2 cellular contexts compared by ENCODE assay signal in the genomic region with DNA sequence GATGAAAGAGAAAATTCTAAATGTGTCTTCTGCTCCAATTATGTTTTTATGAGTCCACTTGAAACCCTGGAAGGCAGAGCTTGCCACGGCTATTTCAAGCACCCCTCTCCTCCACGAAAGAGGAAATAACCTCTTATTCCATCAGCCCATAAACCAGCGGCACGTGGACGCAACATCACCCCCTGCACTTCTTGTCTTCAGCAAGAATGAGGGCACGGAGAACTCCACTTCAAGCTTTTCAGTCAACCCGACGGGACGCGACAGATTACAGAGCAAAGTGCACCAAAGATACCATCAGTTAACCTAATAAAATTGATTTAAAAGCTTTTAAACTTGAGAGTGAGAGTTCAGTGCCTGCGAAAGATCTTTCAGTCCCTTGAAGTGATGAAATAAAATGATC.
TF ChIP-seq lines count a peak whose summit lies in the region.

No MANE protein-coding gene starts in this region.

TF ChIP-seq in GM23338, 12 proteins besides CTCF, POLR2A, EP300 and RAD21 (continued from another document and continues in another):
- TF ChIP-seq, protein P1, sequence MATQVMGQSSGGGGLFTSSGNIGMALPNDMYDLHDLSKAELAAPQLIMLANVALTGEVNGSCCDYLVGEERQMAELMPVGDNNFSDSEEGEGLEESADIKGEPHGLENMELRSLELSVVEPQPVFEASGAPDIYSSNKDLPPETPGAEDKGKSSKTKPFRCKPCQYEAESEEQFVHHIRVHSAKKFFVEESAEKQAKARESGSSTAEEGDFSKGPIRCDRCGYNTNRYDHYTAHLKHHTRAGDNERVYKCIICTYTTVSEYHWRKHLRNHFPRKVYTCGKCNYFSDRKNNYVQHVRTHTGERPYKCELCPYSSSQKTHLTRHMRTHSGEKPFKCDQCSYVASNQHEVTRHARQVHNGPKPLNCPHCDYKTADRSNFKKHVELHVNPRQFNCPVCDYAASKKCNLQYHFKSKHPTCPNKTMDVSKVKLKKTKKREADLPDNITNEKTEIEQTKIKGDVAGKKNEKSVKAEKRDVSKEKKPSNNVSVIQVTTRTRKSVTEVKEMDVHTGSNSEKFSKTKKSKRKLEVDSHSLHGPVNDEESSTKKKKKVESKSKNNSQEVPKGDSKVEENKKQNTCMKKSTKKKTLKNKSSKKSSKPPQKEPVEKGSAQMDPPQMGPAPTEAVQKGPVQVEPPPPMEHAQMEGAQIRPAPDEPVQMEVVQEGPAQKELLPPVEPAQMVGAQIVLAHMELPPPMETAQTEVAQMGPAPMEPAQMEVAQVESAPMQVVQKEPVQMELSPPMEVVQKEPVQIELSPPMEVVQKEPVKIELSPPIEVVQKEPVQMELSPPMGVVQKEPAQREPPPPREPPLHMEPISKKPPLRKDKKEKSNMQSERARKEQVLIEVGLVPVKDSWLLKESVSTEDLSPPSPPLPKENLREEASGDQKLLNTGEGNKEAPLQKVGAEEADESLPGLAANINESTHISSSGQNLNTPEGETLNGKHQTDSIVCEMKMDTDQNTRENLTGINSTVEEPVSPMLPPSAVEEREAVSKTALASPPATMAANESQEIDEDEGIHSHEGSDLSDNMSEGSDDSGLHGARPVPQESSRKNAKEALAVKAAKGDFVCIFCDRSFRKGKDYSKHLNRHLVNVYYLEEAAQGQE (IDR thresholded peaks at IDR 0.05; ENCODE audit: unreplicated experiment), result no peak
- TF ChIP-seq, protein P2, sequence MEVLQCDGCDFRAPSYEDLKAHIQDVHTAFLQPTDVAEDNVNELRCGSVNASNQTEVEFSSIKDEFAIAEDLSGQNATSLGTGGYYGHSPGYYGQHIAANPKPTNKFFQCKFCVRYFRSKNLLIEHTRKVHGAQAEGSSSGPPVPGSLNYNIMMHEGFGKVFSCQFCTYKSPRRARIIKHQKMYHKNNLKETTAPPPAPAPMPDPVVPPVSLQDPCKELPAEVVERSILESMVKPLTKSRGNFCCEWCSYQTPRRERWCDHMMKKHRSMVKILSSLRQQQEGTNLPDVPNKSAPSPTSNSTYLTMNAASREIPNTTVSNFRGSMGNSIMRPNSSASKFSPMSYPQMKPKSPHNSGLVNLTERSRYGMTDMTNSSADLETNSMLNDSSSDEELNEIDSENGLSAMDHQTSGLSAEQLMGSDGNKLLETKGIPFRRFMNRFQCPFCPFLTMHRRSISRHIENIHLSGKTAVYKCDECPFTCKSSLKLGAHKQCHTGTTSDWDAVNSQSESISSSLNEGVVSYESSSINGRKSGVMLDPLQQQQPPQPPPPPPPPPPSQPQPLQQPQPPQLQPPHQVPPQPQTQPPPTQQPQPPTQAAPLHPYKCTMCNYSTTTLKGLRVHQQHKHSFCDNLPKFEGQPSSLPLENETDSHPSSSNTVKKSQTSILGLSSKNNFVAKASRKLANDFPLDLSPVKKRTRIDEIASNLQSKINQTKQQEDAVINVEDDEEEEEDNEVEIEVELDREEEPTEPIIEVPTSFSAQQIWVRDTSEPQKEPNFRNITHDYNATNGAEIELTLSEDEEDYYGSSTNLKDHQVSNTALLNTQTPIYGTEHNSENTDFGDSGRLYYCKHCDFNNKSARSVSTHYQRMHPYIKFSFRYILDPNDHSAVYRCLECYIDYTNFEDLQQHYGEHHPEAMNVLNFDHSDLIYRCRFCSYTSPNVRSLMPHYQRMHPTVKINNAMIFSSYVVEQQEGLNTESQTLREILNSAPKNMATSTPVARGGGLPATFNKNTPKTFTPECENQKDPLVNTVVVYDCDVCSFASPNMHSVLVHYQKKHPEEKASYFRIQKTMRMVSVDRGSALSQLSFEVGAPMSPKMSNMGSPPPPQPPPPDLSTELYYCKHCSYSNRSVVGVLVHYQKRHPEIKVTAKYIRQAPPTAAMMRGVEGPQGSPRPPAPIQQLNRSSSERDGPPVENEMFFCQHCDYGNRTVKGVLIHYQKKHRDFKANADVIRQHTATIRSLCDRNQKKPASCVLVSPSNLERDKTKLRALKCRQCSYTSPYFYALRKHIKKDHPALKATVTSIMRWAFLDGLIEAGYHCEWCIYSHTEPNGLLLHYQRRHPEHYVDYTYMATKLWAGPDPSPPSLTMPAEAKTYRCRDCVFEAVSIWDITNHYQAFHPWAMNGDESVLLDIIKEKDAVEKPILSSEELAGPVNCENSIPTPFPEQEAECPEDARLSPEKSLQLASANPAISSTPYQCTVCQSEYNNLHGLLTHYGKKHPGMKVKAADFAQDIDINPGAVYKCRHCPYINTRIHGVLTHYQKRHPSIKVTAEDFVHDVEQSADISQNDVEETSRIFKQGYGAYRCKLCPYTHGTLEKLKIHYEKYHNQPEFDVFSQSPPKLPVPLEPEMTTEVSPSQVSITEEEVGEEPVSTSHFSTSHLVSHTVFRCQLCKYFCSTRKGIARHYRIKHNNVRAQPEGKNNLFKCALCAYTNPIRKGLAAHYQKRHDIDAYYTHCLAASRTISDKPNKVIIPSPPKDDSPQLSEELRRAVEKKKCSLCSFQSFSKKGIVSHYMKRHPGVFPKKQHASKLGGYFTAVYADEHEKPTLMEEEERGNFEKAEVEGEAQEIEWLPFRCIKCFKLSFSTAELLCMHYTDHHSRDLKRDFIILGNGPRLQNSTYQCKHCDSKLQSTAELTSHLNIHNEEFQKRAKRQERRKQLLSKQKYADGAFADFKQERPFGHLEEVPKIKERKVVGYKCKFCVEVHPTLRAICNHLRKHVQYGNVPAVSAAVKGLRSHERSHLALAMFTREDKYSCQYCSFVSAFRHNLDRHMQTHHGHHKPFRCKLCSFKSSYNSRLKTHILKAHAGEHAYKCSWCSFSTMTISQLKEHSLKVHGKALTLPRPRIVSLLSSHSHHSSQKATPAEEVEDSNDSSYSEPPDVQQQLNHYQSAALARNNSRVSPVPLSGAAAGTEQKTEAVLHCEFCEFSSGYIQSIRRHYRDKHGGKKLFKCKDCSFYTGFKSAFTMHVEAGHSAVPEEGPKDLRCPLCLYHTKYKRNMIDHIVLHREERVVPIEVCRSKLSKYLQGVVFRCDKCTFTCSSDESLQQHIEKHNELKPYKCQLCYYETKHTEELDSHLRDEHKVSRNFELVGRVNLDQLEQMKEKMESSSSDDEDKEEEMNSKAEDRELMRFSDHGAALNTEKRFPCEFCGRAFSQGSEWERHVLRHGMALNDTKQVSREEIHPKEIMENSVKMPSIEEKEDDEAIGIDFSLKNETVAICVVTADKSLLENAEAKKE (CRISPR knock-in tag; IDR thresholded peaks at IDR 0.05), result no peak
- TF ChIP-seq EZH2phosphoT487 (IDR thresholded peaks at IDR 0.05; ENCODE audit: unreplicated experiment), result no peak
- TF ChIP-seq ZNF331 (CRISPR knock-in tag; IDR thresholded peaks at IDR 0.05; ENCODE audit: low read depth), result no peak
- TF ChIP-seq EZH2 (IDR thresholded peaks at IDR 0.05; ENCODE audit: low read depth, unreplicated experiment), result no peak
- no peak for TF ChIP-seq POLR2AphosphoS5 (IDR thresholded peaks at IDR 0.05; ENCODE audit: low read depth)
- no peak for TF ChIP-seq NANOG (IDR thresholded peaks at IDR 0.05; ENCODE audit: borderline replicate concordance)
- TF ChIP-seq ETS1 (IDR thresholded peaks at IDR 0.05), result no peak
- no peak for TF ChIP-seq STAT1 (IDR thresholded peaks at IDR 0.05; ENCODE audit: unreplicated experiment)
- TF ChIP-seq ZNF114 (CRISPR knock-in tag; IDR thresholded peaks at IDR 0.05), result no peak

TF ChIP-seq in WTC11, 78 proteins besides CTCF, POLR2A, EP300 and RAD21 (continued from another document):
- TF ChIP-seq RORB (CRISPR knock-in tag; IDR thresholded peaks at IDR 0.05) (no peak), TCF7 (CRISPR knock-in tag; IDR thresholded peaks at IDR 0.05; ENCODE audit: low read depth) (no peak), NFATC4 (CRISPR knock-in tag; IDR thresholded peaks at IDR 0.05) (no peak), JAZF1 (CRISPR knock-in tag; IDR thresholded peaks at IDR 0.05) (no peak), GABPB1 (CRISPR knock-in tag; IDR thresholded peaks at IDR 0.05) (no peak)
- TF ChIP-seq, protein P3, sequence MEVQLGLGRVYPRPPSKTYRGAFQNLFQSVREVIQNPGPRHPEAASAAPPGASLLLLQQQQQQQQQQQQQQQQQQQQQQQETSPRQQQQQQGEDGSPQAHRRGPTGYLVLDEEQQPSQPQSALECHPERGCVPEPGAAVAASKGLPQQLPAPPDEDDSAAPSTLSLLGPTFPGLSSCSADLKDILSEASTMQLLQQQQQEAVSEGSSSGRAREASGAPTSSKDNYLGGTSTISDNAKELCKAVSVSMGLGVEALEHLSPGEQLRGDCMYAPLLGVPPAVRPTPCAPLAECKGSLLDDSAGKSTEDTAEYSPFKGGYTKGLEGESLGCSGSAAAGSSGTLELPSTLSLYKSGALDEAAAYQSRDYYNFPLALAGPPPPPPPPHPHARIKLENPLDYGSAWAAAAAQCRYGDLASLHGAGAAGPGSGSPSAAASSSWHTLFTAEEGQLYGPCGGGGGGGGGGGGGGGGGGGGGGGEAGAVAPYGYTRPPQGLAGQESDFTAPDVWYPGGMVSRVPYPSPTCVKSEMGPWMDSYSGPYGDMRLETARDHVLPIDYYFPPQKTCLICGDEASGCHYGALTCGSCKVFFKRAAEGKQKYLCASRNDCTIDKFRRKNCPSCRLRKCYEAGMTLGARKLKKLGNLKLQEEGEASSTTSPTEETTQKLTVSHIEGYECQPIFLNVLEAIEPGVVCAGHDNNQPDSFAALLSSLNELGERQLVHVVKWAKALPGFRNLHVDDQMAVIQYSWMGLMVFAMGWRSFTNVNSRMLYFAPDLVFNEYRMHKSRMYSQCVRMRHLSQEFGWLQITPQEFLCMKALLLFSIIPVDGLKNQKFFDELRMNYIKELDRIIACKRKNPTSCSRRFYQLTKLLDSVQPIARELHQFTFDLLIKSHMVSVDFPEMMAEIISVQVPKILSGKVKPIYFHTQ (CRISPR knock-in tag; IDR thresholded peaks at IDR 0.05), result no peak
- TF ChIP-seq, protein P4, sequence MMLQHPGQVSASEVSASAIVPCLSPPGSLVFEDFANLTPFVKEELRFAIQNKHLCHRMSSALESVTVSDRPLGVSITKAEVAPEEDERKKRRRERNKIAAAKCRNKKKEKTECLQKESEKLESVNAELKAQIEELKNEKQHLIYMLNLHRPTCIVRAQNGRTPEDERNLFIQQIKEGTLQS (CRISPR knock-in tag; conservative IDR thresholded peaks at IDR 0.05), result no peak
- TF ChIP-seq, protein P5, sequence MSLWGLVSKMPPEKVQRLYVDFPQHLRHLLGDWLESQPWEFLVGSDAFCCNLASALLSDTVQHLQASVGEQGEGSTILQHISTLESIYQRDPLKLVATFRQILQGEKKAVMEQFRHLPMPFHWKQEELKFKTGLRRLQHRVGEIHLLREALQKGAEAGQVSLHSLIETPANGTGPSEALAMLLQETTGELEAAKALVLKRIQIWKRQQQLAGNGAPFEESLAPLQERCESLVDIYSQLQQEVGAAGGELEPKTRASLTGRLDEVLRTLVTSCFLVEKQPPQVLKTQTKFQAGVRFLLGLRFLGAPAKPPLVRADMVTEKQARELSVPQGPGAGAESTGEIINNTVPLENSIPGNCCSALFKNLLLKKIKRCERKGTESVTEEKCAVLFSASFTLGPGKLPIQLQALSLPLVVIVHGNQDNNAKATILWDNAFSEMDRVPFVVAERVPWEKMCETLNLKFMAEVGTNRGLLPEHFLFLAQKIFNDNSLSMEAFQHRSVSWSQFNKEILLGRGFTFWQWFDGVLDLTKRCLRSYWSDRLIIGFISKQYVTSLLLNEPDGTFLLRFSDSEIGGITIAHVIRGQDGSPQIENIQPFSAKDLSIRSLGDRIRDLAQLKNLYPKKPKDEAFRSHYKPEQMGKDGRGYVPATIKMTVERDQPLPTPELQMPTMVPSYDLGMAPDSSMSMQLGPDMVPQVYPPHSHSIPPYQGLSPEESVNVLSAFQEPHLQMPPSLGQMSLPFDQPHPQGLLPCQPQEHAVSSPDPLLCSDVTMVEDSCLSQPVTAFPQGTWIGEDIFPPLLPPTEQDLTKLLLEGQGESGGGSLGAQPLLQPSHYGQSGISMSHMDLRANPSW (CRISPR knock-in tag; conservative IDR thresholded peaks at IDR 0.05; ENCODE audit: low read depth), result no peak
TF ChIP-seq in WTC11: peak in this region for 0.
